Comparison of ENCODE assay signal across 23 cellular contexts in genomic region chr14:35506927-35507326, GRCh38. TPM values are rescaled to one million over a fixed set of nuclear protein-coding genes. Genes with fewer than 3 reads are reported as not detected.
A peak's percentile ranks its signal among the peaks of the same experiment; 100 is the strongest.
DNase-seq lines count a peak whose midpoint lies in the region; ATAC-seq and TF ChIP-seq lines count a peak whose summit lies in the region.
"Had no signal": no experiment of that assay in that cellular context is flagged by ENCODE, and none has a peak within 500 bp of the region (broad histone marks: within the 10 kb centered on the region; RNA-seq: fewer than 3 reads in every experiment).

No MANE protein-coding gene starts in this region.

- H3K4me3 ChIP-seq in RWPE2 (ENCODE audit: severe bottlenecking) (no peak overlapping the region), fibroblast of pulmonary artery (replicated peaks; ENCODE audit: low read depth, low read length) (no peak overlapping the region), upper lobe of right lung (no peak overlapping the region)
- H3K4me3 ChIP-seq: gastroesophageal sphincter, left lung, right atrium auricular region had no signal

- intact Hi-C loops in upper lobe of right lung (cut with DNase I), result no loop called here

- H3K36me3 ChIP-seq in RWPE2 (ENCODE audit: low read depth) (no peaks in the 10 kb centered on the region), upper lobe of right lung (no peaks in the 10 kb centered on the region)
- H3K36me3 ChIP-seq: gastroesophageal sphincter, left lung, neutrophil, right atrium auricular region had no signal

- peaks cover 28% of the 10 kb centered on the region for H3K27me3 ChIP-seq in RWPE2 (ENCODE audit: insufficient read depth, poor library complexity, severe bottlenecking)
- no peaks in the 10 kb centered on the region for H3K27me3 ChIP-seq in upper lobe of right lung
- H3K27me3 ChIP-seq: gastroesophageal sphincter, left lung, right atrium auricular region had no signal

- DNase-seq in AG08395 (ENCODE audit: low spot score), result peak; percentile 19
- DNase-seq in GM03348 (ENCODE audit: low spot score), result peak; percentile 16
- DNase-seq in RWPE2 (ENCODE audit: low spot score), result no peak
- DNase-seq in fibroblast of pulmonary artery (ENCODE audit: low read depth), result peak; percentile 39
- no peak for DNase-seq in upper lobe of right lung
- DNase-seq in NCI-H774 (lab: John Stamatoyannopoulos, UW), result no peak
- DNase-seq in COLO668 (lab: John Stamatoyannopoulos, UW; ENCODE audit: unreplicated experiment), result no peak
- DNase-seq in stimulated activated CD4-positive, alpha-beta T cell treated with anti-CD3 and anti-CD28 coated beads, Interleukin-12 subunit alpha, Interleukin-12 subunit beta, amount 100 ng/mL, for 4 hours, result no peak
- DNase-seq: activated CD4-positive, CD25-positive, alpha-beta regulatory T cell treated with anti-CD3 and anti-CD28 coated beads, Interleukin-2, amount 50 U/mL, for 72 hours; activated gamma-delta T cell; amniotic stem cell; Caco-2; KG1; left lung; NCI-H1417; NCI-H2171; NK-92 treated with Interleukin-12 subunit alpha and Interleukin-12 subunit beta, amount 100 ng/mL, for 24 hours; Right ventricle myocardium superior; stimulated activated CD4-positive, alpha-beta T cell treated with anti-CD3 and anti-CD28 coated beads, Interleukin-2, amount 100 ng/mL, for 24 hours had no signal

- H3K9me3 ChIP-seq in RWPE2 (ENCODE audit: severe bottlenecking), result no peaks in the 10 kb centered on the region
- H3K9me3 ChIP-seq in upper lobe of right lung, result no peaks in the 10 kb centered on the region
- H3K9me3 ChIP-seq: Caco-2, gastroesophageal sphincter, left lung, neutrophil, right atrium auricular region had no signal

- H3K4me1 ChIP-seq in RWPE2 (ENCODE audit: insufficient read depth, poor library complexity, severe bottlenecking) (no peaks in the 10 kb centered on the region), upper lobe of right lung (no peaks in the 10 kb centered on the region)
- H3K4me1 ChIP-seq: gastroesophageal sphincter, left lung, right atrium auricular region had no signal

- no peak for TF ChIP-seq CTCF in RWPE2 (IDR thresholded peaks at IDR 0.05; ENCODE audit: poor library complexity, severe bottlenecking)
- no peak for TF ChIP-seq CTCF in fibroblast of pulmonary artery (IDR thresholded peaks at IDR 0.05; ENCODE audit: low read length, missing control alignments)
- TF ChIP-seq CTCF in upper lobe of right lung (IDR thresholded peaks at IDR 0.05), result no peak

- peak; percentile 48; the same call in 1 of the 3 replicates for ATAC-seq in RWPE2 (ENCODE audit: low read depth)
- ATAC-seq in upper lobe of right lung, result no peak
- ATAC-seq: gastroesophageal sphincter, left lung had no signal

- H3K27ac ChIP-seq in RWPE2 (ENCODE audit: poor library complexity, severe bottlenecking), result no peak overlapping the region
- H3K27ac ChIP-seq in upper lobe of right lung, result no peak overlapping the region
- H3K27ac ChIP-seq: gastroesophageal sphincter, left lung, neutrophil, right atrium auricular region had no signal

RNA-seq across cellular contexts. Expression of gene INSM2, which starts 27.0 kb away (rescaled TPM):
- not detected for total RNA-seq in upper lobe of right lung
- total RNA-seq: Caco-2, chondrocyte, left lung, right atrium auricular region, Right ventricle myocardium superior had no signal

Comparison
In these comparisons a context has a peak if more than half of its experiments do, and no peak if none do; other contexts are left out.
1. DNase-seq: peak in AG08395 (single experiment), GM03348 (single experiment) and fibroblast of pulmonary artery (single experiment); none in RWPE2 (single experiment), upper lobe of right lung (single experiment), NCI-H774 (single experiment), COLO668 (single experiment) and stimulated activated CD4-positive, alpha-beta T cell treated with anti-CD3 and anti-CD28 coated beads, Interleukin-12 subunit alpha, Interleukin-12 subunit beta, amount 100 ng/mL, for 4 hours (single experiment).